ENCODE assay signal across 1 cellular context in the genomic region with DNA sequence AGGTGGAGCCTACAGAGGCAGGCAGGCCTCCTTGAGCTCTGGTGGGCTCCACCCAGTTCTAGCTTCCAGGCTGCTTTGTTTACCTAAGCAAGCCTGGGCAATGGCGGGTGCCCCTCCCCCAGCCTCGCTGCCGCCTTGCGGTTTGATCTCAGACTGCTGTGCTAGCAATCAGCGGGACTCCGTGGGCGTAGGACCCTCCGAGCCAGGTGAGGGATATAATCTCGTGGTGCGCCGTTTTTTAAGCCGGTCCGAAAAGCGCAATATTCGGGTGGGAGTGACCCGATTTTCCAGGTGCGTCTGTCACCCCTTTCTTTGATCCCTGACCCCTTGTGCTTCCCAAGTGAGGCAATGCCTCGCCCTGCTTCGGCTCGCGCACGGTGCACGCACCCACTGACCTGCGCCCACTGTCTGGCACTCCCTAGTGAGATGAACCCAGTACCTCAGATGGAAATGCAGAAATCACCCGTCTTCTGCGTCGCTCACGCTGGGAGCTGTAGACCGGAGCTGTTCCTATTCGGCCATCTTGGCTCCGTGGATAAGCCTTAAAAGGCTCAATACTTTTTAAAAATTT. TPM values are rescaled to one million over a fixed set of nuclear protein-coding genes. Genes with fewer than 3 reads are reported as not detected.
"Had no signal": no experiment of that assay in that cellular context is flagged by ENCODE, and none has a peak within 500 bp of the region (broad histone marks: within the 10 kb centered on the region; RNA-seq: fewer than 3 reads in every experiment).

No MANE protein-coding gene starts in this region.

RNA-seq across cellular contexts. Expression of gene MET, which starts 52.0 kb away (rescaled TPM):
- polyA plus RNA-seq: naive thymus-derived CD4-positive, alpha-beta T cell had no signal
